ENCODE assay signal across 20 cellular contexts in genomic region chr18:24199563-24199962, GRCh38.
DNase-seq lines count a peak whose midpoint lies in the region; ATAC-seq, FAIRE-seq and TF ChIP-seq lines count a peak whose summit lies in the region.
"Had no signal": no experiment of that assay in that cellular context is flagged by ENCODE, and none has a peak within 500 bp of the region (broad histone marks: within the 10 kb centered on the region; RNA-seq: fewer than 3 reads in every experiment).

No MANE protein-coding gene starts in this region.

- H2AFZ ChIP-seq in MM.1S (ENCODE audit: low read length), result no peak overlapping the region
- no peak overlapping the region for H2AFZ ChIP-seq in astrocyte (ENCODE audit: low read depth, low read length)
- H2AFZ ChIP-seq: GM23338 had no signal

- peaks cover 12% of the 10 kb centered on the region for H3K4me1 Mint-ChIP-seq in astrocyte (ENCODE audit: low read depth, unreplicated experiment)

- H3K9me3 Mint-ChIP-seq in astrocyte (ENCODE audit: unreplicated experiment), result no peaks in the 10 kb centered on the region
- H3K9me3 Mint-ChIP-seq: CD8-positive, alpha-beta T cell; GM23338 had no signal

- intact Hi-C loops in left lung (cut with DNase I) (no loop called here), psoas muscle (cut with DNase I) (no loop called here)

- H3K9me2 ChIP-seq in MM.1S (replicated peaks; ENCODE audit: insufficient read depth, low read length), result no peaks in the 10 kb centered on the region

- no peaks in the 10 kb centered on the region for H3K27me3 Mint-ChIP-seq in astrocyte (ENCODE audit: low read depth, unreplicated experiment)

- H3K27ac Mint-ChIP-seq in astrocyte (ENCODE audit: unreplicated experiment), result peak overlapping the region; percentile 87
- H3K27ac Mint-ChIP-seq: CD8-positive, alpha-beta T cell; GM23338 had no signal

- H3K79me2 ChIP-seq in MM.1S (ENCODE audit: low read length) (peaks cover 7% of the 10 kb centered on the region; the same call in 1 of the 2 replicates), astrocyte (ENCODE audit: insufficient read depth, low read length) (no peaks in the 10 kb centered on the region)

- no peaks in the 10 kb centered on the region for H3K36me3 ChIP-seq in MM.1S (replicated peaks; ENCODE audit: insufficient read depth, low read length)
- H3K36me3 ChIP-seq in astrocyte (ENCODE audit: insufficient read depth, low read length), result no peaks in the 10 kb centered on the region
- no peaks in the 10 kb centered on the region for H3K36me3 ChIP-seq in left lung
- H3K36me3 ChIP-seq in psoas muscle (ENCODE audit: insufficient read depth in 1 of 2, low read depth in 1 of 2), result no peaks in the 10 kb centered on the region
- H3K36me3 ChIP-seq: BLaER1 treated with 17β-estradiol and CSF1 and Interleukin-3, amounts not matched to agents 10 nM and 100 nM had no signal

- H3K4me1 ChIP-seq in MM.1S (ENCODE audit: low read length) (peaks cover 28% of the 10 kb centered on the region), astrocyte (ENCODE audit: insufficient read depth, low read length) (no peaks in the 10 kb centered on the region), left lung (no peaks in the 10 kb centered on the region), psoas muscle (peaks cover 49% of the 10 kb centered on the region)
- H3K4me1 ChIP-seq: BLaER1 treated with 17β-estradiol and CSF1 and Interleukin-3, amounts not matched to agents 10 nM and 100 nM had no signal

- no peak overlapping the region for H3K27ac ChIP-seq in MM.1S (ENCODE audit: low read length)
- H3K27ac ChIP-seq in astrocyte (ENCODE audit: low read depth, low read length), result no peak overlapping the region
- H3K27ac ChIP-seq in left lung, result no peak overlapping the region
- peak overlapping the region; percentile 74 for H3K27ac ChIP-seq in psoas muscle
- H3K27ac ChIP-seq: BLaER1 treated with 17β-estradiol and CSF1 and Interleukin-3, amounts not matched to agents 10 nM and 100 nM had no signal

- peaks cover 20% of the 10 kb centered on the region for H3F3A ChIP-seq in MM.1S (ENCODE audit: insufficient read depth, low read length)

- FAIRE-seq in astrocyte (lab: Jason Lieb, UNC), result no peak
- FAIRE-seq: GM12878, GM19239 had no signal

- H4K20me1 ChIP-seq in MM.1S (ENCODE audit: insufficient read depth, low read length), result no peaks in the 10 kb centered on the region
- H4K20me1 ChIP-seq in astrocyte (ENCODE audit: insufficient read depth, low read length), result no peaks in the 10 kb centered on the region
- H4K20me1 ChIP-seq: BLaER1 treated with 17β-estradiol and CSF1 and Interleukin-3, amounts not matched to agents 10 nM and 100 nM had no signal

- DNase-seq in MM.1S (no peak), astrocyte (ENCODE audit: low read depth) (no peak), left lung (no peak), psoas muscle (no peak), cerebellum (ENCODE audit: low spot score) (no peak), hypothalamus (lab: John Stamatoyannopoulos, UW) (no peak), HUDEP-2 (lab: John Stamatoyannopoulos, UW; ENCODE audit: unreplicated experiment in 76 of 76) (no peak)
- DNase-seq: Calu3; CD8-positive, alpha-beta T cell; NCI-H1092 treated with DMSO at 0.1 percent for 48 hours; NCI-H1694; NCI-H2081 treated with DMSO at 0.1 percent for 48 hours; NCI-H510A; NCI-H774; OCI-M1; SHP77 treated with DMSO at 0.1 percent for 48 hours had no signal

- H3K9ac ChIP-seq in MM.1S (ENCODE audit: low read length) (no peak overlapping the region), astrocyte (ENCODE audit: low read length) (no peak overlapping the region)
- H3K9ac ChIP-seq: BLaER1 treated with 17β-estradiol and CSF1 and Interleukin-3, amounts not matched to agents 10 nM and 100 nM had no signal

- H3K4me2 ChIP-seq in MM.1S (ENCODE audit: low read depth, low read length) (0 out of 2 replicates have a peak overlapping the region, but pooled peaks have one; percentile 17), astrocyte (ENCODE audit: low read length) (no peak overlapping the region)
- H3K4me2 ChIP-seq: BLaER1 treated with 17β-estradiol and CSF1 and Interleukin-3, amounts not matched to agents 10 nM and 100 nM; GM23338 had no signal

- H3K27me3 ChIP-seq in MM.1S (replicated peaks; ENCODE audit: insufficient read depth, low read length), result no peaks in the 10 kb centered on the region
- no peaks in the 10 kb centered on the region for H3K27me3 ChIP-seq in astrocyte (ENCODE audit: insufficient read depth, low read length)
- H3K27me3 ChIP-seq in left lung, result no peaks in the 10 kb centered on the region
- no peaks in the 10 kb centered on the region for H3K27me3 ChIP-seq in psoas muscle (ENCODE audit: insufficient read depth in 3 of 3, low read length in 2 of 3)
- H3K27me3 ChIP-seq: BLaER1 treated with 17β-estradiol and CSF1 and Interleukin-3, amounts not matched to agents 10 nM and 100 nM had no signal

- H3K9me3 ChIP-seq in MM.1S (replicated peaks; ENCODE audit: insufficient read depth, low read length) (no peaks in the 10 kb centered on the region), astrocyte (ENCODE audit: insufficient read depth, low read depth, low read length) (no peaks in the 10 kb centered on the region), left lung (no peaks in the 10 kb centered on the region), psoas muscle (no peaks in the 10 kb centered on the region)
- H3K9me3 ChIP-seq: BLaER1 treated with 17β-estradiol and CSF1 and Interleukin-3, amounts not matched to agents 10 nM and 100 nM had no signal

- H3K4me3 Mint-ChIP-seq in astrocyte (ENCODE audit: unreplicated experiment), result no peak overlapping the region
- H3K4me3 Mint-ChIP-seq: CD8-positive, alpha-beta T cell; GM23338 had no signal

- 52 to 66% (median 52%) methylated on average over 3 of the region's 3 CpGs for WGBS in psoas muscle, 3 donors

- H3K36me3 Mint-ChIP-seq in astrocyte (ENCODE audit: low read depth, unreplicated experiment), result peaks cover 4% of the 10 kb centered on the region
- H3K36me3 Mint-ChIP-seq: CD8-positive, alpha-beta T cell had no signal

- TF ChIP-seq CTCF in MM.1S (IDR thresholded peaks at IDR 0.05; ENCODE audit: low read length) (no peak), astrocyte (IDR thresholded peaks at IDR 0.05; ENCODE audit: insufficient read depth, low read depth, low read length) (no peak), left lung (IDR thresholded peaks at IDR 0.05) (no peak), psoas muscle (IDR thresholded peaks at IDR 0.05) (no peak)

- no peak overlapping the region for H3K4me3 ChIP-seq in MM.1S (ENCODE audit: low read length)
- no peak overlapping the region for H3K4me3 ChIP-seq in astrocyte (ENCODE audit: insufficient read depth, low read depth, low read length)
- no peak overlapping the region for H3K4me3 ChIP-seq in left lung
- H3K4me3 ChIP-seq in psoas muscle, result no peak overlapping the region
- H3K4me3 ChIP-seq: BLaER1 treated with 17β-estradiol and CSF1 and Interleukin-3, amounts not matched to agents 10 nM and 100 nM; GM12878; GM23338 had no signal

- ATAC-seq in left lung (peak; percentile 53), psoas muscle (peak; percentile 58 to 77 (median 68))
- ATAC-seq: CD8-positive, alpha-beta T cell; GM12878; GM23338 had no signal
